ENCODE assay signal across 8 cellular contexts in the genomic region with DNA sequence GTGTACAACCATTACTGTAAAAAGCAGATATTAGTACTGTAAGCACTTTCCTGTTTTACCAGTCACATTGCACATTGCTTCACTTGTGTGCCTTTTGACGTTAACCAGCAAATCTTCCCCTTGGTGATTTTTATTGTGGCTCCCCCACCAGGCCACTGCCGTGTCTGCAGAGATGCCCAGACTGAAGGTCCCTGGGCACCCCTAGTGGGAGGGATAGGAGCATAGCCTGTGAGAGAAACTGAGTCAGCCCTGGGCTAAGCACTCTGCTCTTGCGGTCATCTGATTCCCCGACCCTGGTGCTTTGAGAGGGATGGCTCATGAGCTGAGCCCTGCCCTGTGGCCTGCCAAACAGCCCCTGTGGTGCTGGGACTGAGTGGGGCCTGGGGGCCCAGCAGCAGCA.
DNase-seq lines count a peak whose midpoint lies in the region; ATAC-seq, FAIRE-seq and TF ChIP-seq lines count a peak whose summit lies in the region.

No MANE protein-coding gene starts in this region.

- no peak overlapping the region for H3K27ac Mint-ChIP-seq in activated CD4-positive, alpha-beta T cell treated with anti-CD3 and anti-CD28 coated beads, Interleukin-2, amount 10 ng/mL, durations not matched to agents 7 days and 5 days

- CTCF ChIA-PET in AG04450 (lab: Charles Lee), result no interaction called here
- CTCF ChIA-PET in activated CD4-positive, alpha-beta T cell treated with anti-CD3 and anti-CD28 coated beads, Interleukin-2, amount 10 ng/mL, durations not matched to agents 7 days and 5 days (lab: Charles Lee), result interaction anchor here (1.5 kb wide), 1 partner anchor 15 kb away, joined by 3 read pairs; no protein-coding TSS in a partner anchor

- H3K9me3 Mint-ChIP-seq in activated CD4-positive, alpha-beta T cell treated with anti-CD3 and anti-CD28 coated beads, Interleukin-2, amount 10 ng/mL, durations not matched to agents 7 days and 5 days, result no peaks in the 10 kb centered on the region

- intact Hi-C loops in lower leg skin (cut with DNase I; ENCODE audit: low total_unique reads), result no loop called here

- no peaks in the 10 kb centered on the region for H3K27me3 ChIP-seq in AG04450 (ENCODE audit: control insufficient read depth, insufficient read depth, low read length)

- no peak overlapping the region for H3K4me3 Mint-ChIP-seq in activated CD4-positive, alpha-beta T cell treated with anti-CD3 and anti-CD28 coated beads, Interleukin-2, amount 10 ng/mL, durations not matched to agents 7 days and 5 days

- H3K4me1 Mint-ChIP-seq in activated CD4-positive, alpha-beta T cell treated with anti-CD3 and anti-CD28 coated beads, Interleukin-2, amount 10 ng/mL, durations not matched to agents 7 days and 5 days, result peaks cover 62% of the 10 kb centered on the region

- DNase-seq in AG04450 (ENCODE audit: low read depth, low spot score) (no peak), HTR-8/SVneo (ENCODE audit: insufficient read length, low spot score) (peak; percentile 27), epithelial cell of esophagus (ENCODE audit: low read depth) (peak; percentile 24), retinal pigment epithelial cell (ENCODE audit: low read depth) (no peak), NCI-H2196 treated with DMSO at 0.1 percent for 48 hours (lab: John Stamatoyannopoulos, UW; ENCODE audit: unreplicated experiment) (no peak), lower leg skin (ENCODE audit: low spot score in 2 of 2) (no peak)
- peak; percentile 62 for DNase-seq in activated CD4-positive, alpha-beta T cell treated with anti-CD3 and anti-CD28 coated beads, Interleukin-2, amount 10 ng/mL, durations not matched to agents 7 days and 5 days

- POLR2A ChIA-PET in AG04450 (lab: Yijun Ruan, JAX), result no interaction called here
- POLR2A ChIA-PET in activated CD4-positive, alpha-beta T cell treated with anti-CD3 and anti-CD28 coated beads, Interleukin-2, amount 10 ng/mL, durations not matched to agents 7 days and 5 days (lab: Charles Lee), result no interaction called here

- TF ChIP-seq POLR2A in lower leg skin (IDR thresholded peaks at IDR 0.05), result no peak

- H3K9me3 ChIP-seq in AG04450 (ENCODE audit: control insufficient read depth, insufficient read depth, low read length), result no peaks in the 10 kb centered on the region

- FAIRE-seq in HTR-8/SVneo (lab: Jason Lieb, UNC), result no peak

- peak; percentile 31 for TF ChIP-seq CTCF in AG04450 (IDR thresholded peaks at IDR 0.05; ENCODE audit: low read depth, low read length)
- TF ChIP-seq CTCF in epithelial cell of esophagus (IDR thresholded peaks at IDR 0.05; ENCODE audit: insufficient read depth, low read depth, low read length, missing control alignments), result peak; percentile 25
- TF ChIP-seq CTCF in retinal pigment epithelial cell (conservative IDR thresholded peaks at IDR 0.05; ENCODE audit: low read depth, low read length), result peak; percentile 51
- no peak for TF ChIP-seq CTCF in lower leg skin (IDR thresholded peaks at IDR 0.05)

- H3K4me3 ChIP-seq in AG04450 (ENCODE audit: low read depth, low read length), result no peak overlapping the region
- H3K4me3 ChIP-seq in epithelial cell of esophagus (ENCODE audit: low read length), result no peak overlapping the region
- no peak overlapping the region for H3K4me3 ChIP-seq in retinal pigment epithelial cell (ENCODE audit: low read length)
- no peak overlapping the region for H3K4me3 ChIP-seq in lower leg skin (ENCODE audit: low read depth, poor library complexity, severe bottlenecking)

- 70 to 78% methylated on average over 4 of the region's 4 CpGs for WGBS in lower leg skin, 2 donors

- H3K27me3 Mint-ChIP-seq in activated CD4-positive, alpha-beta T cell treated with anti-CD3 and anti-CD28 coated beads, Interleukin-2, amount 10 ng/mL, durations not matched to agents 7 days and 5 days, result no peaks in the 10 kb centered on the region

- ATAC-seq in GM18511 (IDR thresholded peaks at IDR 0.05; ENCODE audit: unreplicated experiment), result no peak

- no peak overlapping the region for H3K27ac ChIP-seq in AG04450 (ENCODE audit: low read depth, low read length)

- H3K36me3 Mint-ChIP-seq in activated CD4-positive, alpha-beta T cell treated with anti-CD3 and anti-CD28 coated beads, Interleukin-2, amount 10 ng/mL, durations not matched to agents 7 days and 5 days (ENCODE audit: low read depth), result peaks cover 31% of the 10 kb centered on the region

Comparison
In these comparisons a context has a peak if more than half of its experiments do, and no peak if none do; other contexts are left out.
1. DNase-seq: peak in HTR-8/SVneo (single experiment), activated CD4-positive, alpha-beta T cell treated with anti-CD3 and anti-CD28 coated beads, Interleukin-2, amount 10 ng/mL, durations not matched to agents 7 days and 5 days (single experiment) and epithelial cell of esophagus (single experiment); none in AG04450 (single experiment), retinal pigment epithelial cell (single experiment), NCI-H2196 treated with DMSO at 0.1 percent for 48 hours (single experiment) and lower leg skin (0 of 2).
2. CTCF ChIP-seq: peak in AG04450 (single experiment), epithelial cell of esophagus (single experiment) and retinal pigment epithelial cell (single experiment); none in lower leg skin (0 of 3).